In genomic region chr3:171328419-171329082, GRCh38 we compare ENCODE assay signal across 9 cellular contexts.
DNase-seq lines count a peak whose midpoint lies in the region; ATAC-seq and TF ChIP-seq lines count a peak whose summit lies in the region.
"Had no signal": no experiment of that assay in that cellular context is flagged by ENCODE, and none has a peak within 500 bp of the region (broad histone marks: within the 10 kb centered on the region; RNA-seq: fewer than 3 reads in every experiment).

No MANE protein-coding gene starts in this region.

- H3K4me1 Mint-ChIP-seq in glutamatergic neuron (ENCODE audit: low read depth, unreplicated experiment), result peaks cover 4% of the 10 kb centered on the region

- no peaks in the 10 kb centered on the region for H3K36me3 Mint-ChIP-seq in glutamatergic neuron (ENCODE audit: unreplicated experiment)

- DNase-seq in SIG-M5 treated with dmso at 0.1 percent for 504 hours (lab: John Stamatoyannopoulos, UW; ENCODE audit: unreplicated experiment), result peak; percentile 22
- DNase-seq in SIG-M5 (lab: John Stamatoyannopoulos, UW), result no peak
- peak; percentile 36 for DNase-seq in SK-MEL-5 (ENCODE audit: low read depth, low spot score)
- peak in 5 of 7 donors; percentile 10 to 31 (median 17) for DNase-seq in adrenal gland
- DNase-seq in middle frontal gyrus (ENCODE audit: extremely low spot score, low spot score), result no peak
- DNase-seq in glutamatergic neuron, result no peak
- DNase-seq: activated B cell treated with CpG ODN at 0.5 μM for 24 hours had no signal

- 38 to 46% (median 44%) methylated on average over 3 of the region's 3 CpGs for WGBS in adrenal gland, 4 donors

- TF ChIP-seq CTCF in adrenal gland (IDR thresholded peaks at IDR 0.05) (peak in 1 of 6 experiments; percentile 6), glutamatergic neuron (IDR thresholded peaks at IDR 0.05; ENCODE audit: partially characterized antibody, unreplicated experiment) (no peak)

- intact Hi-C loops in adrenal gland (cut with DNase I), result no loop called here

- H3K27me3 ChIP-seq in adrenal gland (no peaks in the 10 kb centered on the region), muscle layer of colon (ENCODE audit: control insufficient read depth in 1 of 2, insufficient read depth in 2 of 2, low read length in 2 of 2) (no peaks in the 10 kb centered on the region)

- in situ Hi-C loops in SK-MEL-5 (cut with HindIII; ENCODE audit: low pct_unique_long_range_greater_than_20kb, low sequenced_read_pairs), result no loop called here

- no peak overlapping the region for H3K27ac ChIP-seq in adrenal gland
- H3K27ac ChIP-seq in muscle layer of colon (ENCODE audit: low read depth, low read length), result peak overlapping the region; percentile 50

- peaks cover 0 to 5% of the 10 kb centered on the region in 2 donors for H3K4me1 ChIP-seq in adrenal gland (replicated peaks in 1 of 2)
- H3K4me1 ChIP-seq in muscle layer of colon (ENCODE audit: insufficient read depth, low read length), result peaks cover 36% of the 10 kb centered on the region

- no peak overlapping the region for H3K27ac Mint-ChIP-seq in glutamatergic neuron (ENCODE audit: unreplicated experiment)
- H3K27ac Mint-ChIP-seq: activated B cell treated with CpG ODN at 0.5 μM for 24 hours had no signal

- H3K4me3 ChIP-seq in adrenal gland, result no peak overlapping the region
- no peak overlapping the region for H3K4me3 ChIP-seq in muscle layer of colon (ENCODE audit: low read depth in 1 of 2, low read length in 2 of 2)

- ATAC-seq in HG03175 (IDR thresholded peaks at IDR 0.05; ENCODE audit: unreplicated experiment), result no peak

- no peaks in the 10 kb centered on the region for H3K9me3 Mint-ChIP-seq in glutamatergic neuron (ENCODE audit: unreplicated experiment)
- H3K9me3 Mint-ChIP-seq: activated B cell treated with CpG ODN at 0.5 μM for 24 hours had no signal

- no peaks in the 10 kb centered on the region for H3K9me3 ChIP-seq in adrenal gland (replicated peaks in 1 of 3)
- no peaks in the 10 kb centered on the region for H3K9me3 ChIP-seq in muscle layer of colon (ENCODE audit: low read length)

- no peak overlapping the region for H3K9ac ChIP-seq in muscle layer of colon (ENCODE audit: low read length)

- no peak overlapping the region for H3K4me3 Mint-ChIP-seq in glutamatergic neuron (ENCODE audit: unreplicated experiment)
- H3K4me3 Mint-ChIP-seq: activated B cell treated with CpG ODN at 0.5 μM for 24 hours had no signal

- TF ChIP-seq POLR2A in adrenal gland (IDR thresholded peaks at IDR 0.05), result no peak

- no peaks in the 10 kb centered on the region for H3K27me3 Mint-ChIP-seq in glutamatergic neuron (ENCODE audit: unreplicated experiment)
- H3K27me3 Mint-ChIP-seq: activated B cell treated with CpG ODN at 0.5 μM for 24 hours had no signal

- no peaks in the 10 kb centered on the region for H3K36me3 ChIP-seq in adrenal gland (replicated peaks in 1 of 2)
- H3K36me3 ChIP-seq in muscle layer of colon (ENCODE audit: insufficient read depth, low read length), result no peaks in the 10 kb centered on the region

Comparison
In these comparisons a context has a peak if more than half of its experiments do, and no peak if none do; other contexts are left out.
1. DNase-seq: peak in SIG-M5 treated with dmso at 0.1 percent for 504 hours (single experiment), SK-MEL-5 (single experiment) and adrenal gland (5 of 7); none in SIG-M5 (single experiment), middle frontal gyrus (single experiment) and glutamatergic neuron (single experiment).